In genomic region chr15:68187559-68187958, GRCh38 we compare ENCODE assay signal across 8 cellular contexts. TPM values are rescaled to one million over a fixed set of nuclear protein-coding genes. Genes with fewer than 3 reads are reported as not detected.
DNase-seq lines count a peak whose midpoint lies in the region; ATAC-seq and TF ChIP-seq lines count a peak whose summit lies in the region.

No MANE protein-coding gene starts in this region.

- H3K4me3 Mint-ChIP-seq in memory B cell (no peak overlapping the region), nephron progenitor cell (no peak overlapping the region)

- H3K36me3 Mint-ChIP-seq in memory B cell (peaks cover 30% of the 10 kb centered on the region), nephron progenitor cell (ENCODE audit: low read depth) (peaks cover 69% of the 10 kb centered on the region)

- no peaks in the 10 kb centered on the region for H3K9me3 Mint-ChIP-seq in memory B cell
- no peaks in the 10 kb centered on the region for H3K9me3 Mint-ChIP-seq in nephron progenitor cell

- H3K27me3 Mint-ChIP-seq in memory B cell (no peaks in the 10 kb centered on the region), nephron progenitor cell (ENCODE audit: low read depth, poor library complexity) (no peaks in the 10 kb centered on the region)

- H3K4me1 Mint-ChIP-seq in memory B cell = peaks cover 4% of the 10 kb centered on the region
- no peaks in the 10 kb centered on the region for H3K4me1 Mint-ChIP-seq in nephron progenitor cell

- peak; percentile 35 for DNase-seq in A172 (ENCODE audit: low spot score)
- peak; percentile 92 for DNase-seq in NCI-H1105 (lab: John Stamatoyannopoulos, UW)
- peak; percentile 89 for DNase-seq in cerebellar cortex (ENCODE audit: low spot score)
- no peak for DNase-seq in memory B cell (ENCODE audit: low spot score in 2 of 2)
- no peak for DNase-seq in NOMO-1 treated with DMSO at 0.1 percent for 48 hours (lab: John Stamatoyannopoulos, UW; ENCODE audit: unreplicated experiment)
- no peak for DNase-seq in NCI-H1048 (lab: John Stamatoyannopoulos, UW)
- no peak for DNase-seq in Kasumi-1 (lab: John Stamatoyannopoulos, UW)
- DNase-seq in nephron progenitor cell = no peak

- no peak for TF ChIP-seq CTCF in nephron progenitor cell (IDR thresholded peaks at IDR 0.05)

- H3K27ac Mint-ChIP-seq in memory B cell = peak overlapping the region; percentile 22
- no peak overlapping the region for H3K27ac Mint-ChIP-seq in nephron progenitor cell

- no peak for ATAC-seq in memory B cell (ENCODE audit: low read depth)

RNA-seq across cellular contexts. Expression of gene CALML4, which starts 17.6 kb away (rescaled TPM):
- 1.4 and 5.2 TPM in 2 replicates for total RNA-seq in A172 (2014; rRNA removed; shearing (Covaris generic))

RNA-seq across cellular contexts. Expression of gene CLN6, which starts 42.0 kb away (rescaled TPM):
- 22.8 and 26.1 TPM in 2 replicates for total RNA-seq in A172 (2014; rRNA removed; shearing (Covaris generic))

Comparison
In these comparisons a context has a peak if more than half of its experiments do, and no peak if none do; other contexts are left out.
1. DNase-seq: peak in A172 (single experiment), NCI-H1105 (single experiment) and cerebellar cortex (single experiment); none in memory B cell (0 of 2), NOMO-1 treated with DMSO at 0.1 percent for 48 hours (single experiment), NCI-H1048 (single experiment), Kasumi-1 (0 of 2) and nephron progenitor cell (single experiment).